Comparison of ENCODE assay signal across 8 cellular contexts in genomic region chr2:45821558-45822271, GRCh38.
DNase-seq lines count a peak whose midpoint lies in the region; ATAC-seq and TF ChIP-seq lines count a peak whose summit lies in the region.

No MANE protein-coding gene starts in this region.

- CTCF ChIA-PET in activated CD8-positive, alpha-beta T cell treated with anti-CD3 and anti-CD28 coated beads for 36 hours (lab: Charles Lee) = no interaction called here

- peak overlapping the region; percentile 66 for H3K27ac ChIP-seq in C4-2B
- peak overlapping the region in 3 of 4 donors; percentile 34 to 65 (median 45) for H3K27ac ChIP-seq in esophagus squamous epithelium

- no peaks in the 10 kb centered on the region for H3K9me3 ChIP-seq in esophagus squamous epithelium

- DNase-seq in NCI-H345 (lab: John Stamatoyannopoulos, UW) (peak; percentile 41), esophagus squamous epithelium (lab: John Stamatoyannopoulos, UW) (no peak), omental fat pad (ENCODE audit: low spot score) (no peak), activated gamma-delta T cell treated with Interleukin-2 at 50 U/mL for 16 hours (no peak), cortex of kidney (lab: John Stamatoyannopoulos, UW) (no peak)
- DNase-seq in activated CD8-positive, alpha-beta T cell treated with anti-CD3 and anti-CD28 coated beads for 36 hours = no peak
- no peak for DNase-seq in stimulated activated CD8-positive, alpha-beta memory T cell treated with anti-CD3 and anti-CD28 coated beads, Interleukin-4, amount 100 ng/mL, for 48 hours

- TF ChIP-seq POLR2A in esophagus squamous epithelium (IDR thresholded peaks at IDR 0.05) = no peak

- no peak for TF ChIP-seq CTCF in C4-2B (conservative IDR thresholded peaks at IDR 0.05)
- no peak for TF ChIP-seq CTCF in esophagus squamous epithelium (IDR thresholded peaks at IDR 0.05)
- no peak for TF ChIP-seq CTCF in omental fat pad (IDR thresholded peaks at IDR 0.05)
- no peak for TF ChIP-seq CTCF in activated CD8-positive, alpha-beta T cell treated with anti-CD3 and anti-CD28 coated beads for 36 hours (IDR thresholded peaks at IDR 0.05)

- H3K4me1 Mint-ChIP-seq in activated CD8-positive, alpha-beta T cell treated with anti-CD3 and anti-CD28 coated beads for 36 hours (ENCODE audit: low read depth) = peaks cover 12% of the 10 kb centered on the region

- no peaks in the 10 kb centered on the region for H3K36me3 Mint-ChIP-seq in activated CD8-positive, alpha-beta T cell treated with anti-CD3 and anti-CD28 coated beads for 36 hours (ENCODE audit: low read depth)

- WGBS in esophagus squamous epithelium, 2 donors = 53 to 75% methylated on average over 8 to 9 of the region's 9 CpGs

- H3K9me3 Mint-ChIP-seq in activated CD8-positive, alpha-beta T cell treated with anti-CD3 and anti-CD28 coated beads for 36 hours = no peaks in the 10 kb centered on the region

- POLR2A ChIA-PET in activated CD8-positive, alpha-beta T cell treated with anti-CD3 and anti-CD28 coated beads for 36 hours (lab: Charles Lee) = no interaction called here

- no peaks in the 10 kb centered on the region for H3K27me3 ChIP-seq in esophagus squamous epithelium

- H3K27me3 Mint-ChIP-seq in activated CD8-positive, alpha-beta T cell treated with anti-CD3 and anti-CD28 coated beads for 36 hours = no peaks in the 10 kb centered on the region

- H3K4me3 Mint-ChIP-seq in activated CD8-positive, alpha-beta T cell treated with anti-CD3 and anti-CD28 coated beads for 36 hours = no peak overlapping the region

- peak; percentile 71 for ATAC-seq in omental fat pad (ENCODE audit: low FRiP score)
- ATAC-seq in activated CD8-positive, alpha-beta T cell treated with anti-CD3 and anti-CD28 coated beads for 36 hours = no peak

- intact Hi-C loops in esophagus squamous epithelium (cut with DNase I) = no loop called here
- intact Hi-C loops in activated CD8-positive, alpha-beta T cell treated with anti-CD3 and anti-CD28 coated beads for 36 hours (cut with micrococcal nuclease) = no loop called here

- H3K36me3 ChIP-seq in esophagus squamous epithelium = no peaks in the 10 kb centered on the region

- H3K27ac Mint-ChIP-seq in activated CD8-positive, alpha-beta T cell treated with anti-CD3 and anti-CD28 coated beads for 36 hours = no peak overlapping the region

- H3K4me1 ChIP-seq in esophagus squamous epithelium = peaks cover 27 to 62% (median 28%) of the 10 kb centered on the region in 3 donors

- no peak overlapping the region for H3K4me3 ChIP-seq in esophagus squamous epithelium
